2 cellular contexts compared by ENCODE assay signal in the genomic region with DNA sequence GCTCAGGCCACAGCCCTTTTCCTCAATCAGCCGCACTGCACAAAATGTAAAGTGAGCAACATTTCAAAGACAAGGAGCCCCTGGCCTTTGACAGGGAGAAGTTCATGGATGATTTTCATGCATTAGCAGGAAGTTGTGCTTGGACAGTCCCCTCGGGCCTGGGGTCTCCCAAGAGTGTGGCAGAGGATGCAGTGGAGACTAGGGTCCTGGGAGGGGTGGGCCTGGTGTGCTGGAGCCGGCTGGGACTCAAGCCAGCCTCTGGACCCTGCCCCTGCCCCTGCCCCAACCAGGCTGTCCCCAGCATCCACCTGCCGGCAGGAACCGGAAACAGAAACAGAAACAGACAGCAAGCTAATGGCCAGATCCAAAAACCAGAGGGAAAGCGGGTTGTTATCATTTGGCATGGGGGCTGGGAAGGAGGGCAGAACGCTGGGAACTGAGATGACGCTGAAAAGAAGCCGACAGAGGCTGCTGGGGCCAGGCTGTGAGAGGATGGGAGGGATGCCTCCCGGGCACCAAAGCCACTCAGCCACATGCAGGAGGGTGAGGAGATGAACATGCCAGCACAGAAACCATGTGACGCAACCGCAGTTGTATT.
TF ChIP-seq lines count a peak whose summit lies in the region.

No MANE protein-coding gene starts in this region.

TF ChIP-seq in GM23338, 12 proteins besides CTCF, POLR2A, EP300 and RAD21 (continued from another document):
- TF ChIP-seq ETS1 (IDR thresholded peaks at IDR 0.05) = no peak
- no peak for TF ChIP-seq NANOG (IDR thresholded peaks at IDR 0.05; ENCODE audit: borderline replicate concordance)
- no peak for TF ChIP-seq CREB1 (CRISPR knock-in tag; IDR thresholded peaks at IDR 0.05; ENCODE audit: low read depth)
- TF ChIP-seq ZNF462 (CRISPR knock-in tag; IDR thresholded peaks at IDR 0.05) = no peak
- no peak for TF ChIP-seq EZH2phosphoT487 (IDR thresholded peaks at IDR 0.05; ENCODE audit: unreplicated experiment)
- TF ChIP-seq EZH2 (IDR thresholded peaks at IDR 0.05; ENCODE audit: low read depth, unreplicated experiment) = no peak
- TF ChIP-seq ZNF331 (CRISPR knock-in tag; IDR thresholded peaks at IDR 0.05; ENCODE audit: low read depth) = no peak
TF ChIP-seq in GM23338: peak in this region for 0.

TF ChIP-seq in WTC11, 78 proteins besides CTCF, POLR2A, EP300 and RAD21 (continued from another document):
- TF ChIP-seq, protein P1, sequence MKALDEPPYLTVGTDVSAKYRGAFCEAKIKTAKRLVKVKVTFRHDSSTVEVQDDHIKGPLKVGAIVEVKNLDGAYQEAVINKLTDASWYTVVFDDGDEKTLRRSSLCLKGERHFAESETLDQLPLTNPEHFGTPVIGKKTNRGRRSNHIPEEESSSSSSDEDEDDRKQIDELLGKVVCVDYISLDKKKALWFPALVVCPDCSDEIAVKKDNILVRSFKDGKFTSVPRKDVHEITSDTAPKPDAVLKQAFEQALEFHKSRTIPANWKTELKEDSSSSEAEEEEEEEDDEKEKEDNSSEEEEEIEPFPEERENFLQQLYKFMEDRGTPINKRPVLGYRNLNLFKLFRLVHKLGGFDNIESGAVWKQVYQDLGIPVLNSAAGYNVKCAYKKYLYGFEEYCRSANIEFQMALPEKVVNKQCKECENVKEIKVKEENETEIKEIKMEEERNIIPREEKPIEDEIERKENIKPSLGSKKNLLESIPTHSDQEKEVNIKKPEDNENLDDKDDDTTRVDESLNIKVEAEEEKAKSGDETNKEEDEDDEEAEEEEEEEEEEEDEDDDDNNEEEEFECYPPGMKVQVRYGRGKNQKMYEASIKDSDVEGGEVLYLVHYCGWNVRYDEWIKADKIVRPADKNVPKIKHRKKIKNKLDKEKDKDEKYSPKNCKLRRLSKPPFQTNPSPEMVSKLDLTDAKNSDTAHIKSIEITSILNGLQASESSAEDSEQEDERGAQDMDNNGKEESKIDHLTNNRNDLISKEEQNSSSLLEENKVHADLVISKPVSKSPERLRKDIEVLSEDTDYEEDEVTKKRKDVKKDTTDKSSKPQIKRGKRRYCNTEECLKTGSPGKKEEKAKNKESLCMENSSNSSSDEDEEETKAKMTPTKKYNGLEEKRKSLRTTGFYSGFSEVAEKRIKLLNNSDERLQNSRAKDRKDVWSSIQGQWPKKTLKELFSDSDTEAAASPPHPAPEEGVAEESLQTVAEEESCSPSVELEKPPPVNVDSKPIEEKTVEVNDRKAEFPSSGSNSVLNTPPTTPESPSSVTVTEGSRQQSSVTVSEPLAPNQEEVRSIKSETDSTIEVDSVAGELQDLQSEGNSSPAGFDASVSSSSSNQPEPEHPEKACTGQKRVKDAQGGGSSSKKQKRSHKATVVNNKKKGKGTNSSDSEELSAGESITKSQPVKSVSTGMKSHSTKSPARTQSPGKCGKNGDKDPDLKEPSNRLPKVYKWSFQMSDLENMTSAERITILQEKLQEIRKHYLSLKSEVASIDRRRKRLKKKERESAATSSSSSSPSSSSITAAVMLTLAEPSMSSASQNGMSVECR (CRISPR knock-in tag; IDR thresholded peaks at IDR 0.05; ENCODE audit: borderline replicate concordance) = no peak
- TF ChIP-seq CBFB (CRISPR knock-in tag; IDR thresholded peaks at IDR 0.05; ENCODE audit: low read depth) = no peak
- TF ChIP-seq FOXP1 (CRISPR knock-in tag; IDR thresholded peaks at IDR 0.05; ENCODE audit: borderline replicate concordance) = no peak
- TF ChIP-seq, protein P2, sequence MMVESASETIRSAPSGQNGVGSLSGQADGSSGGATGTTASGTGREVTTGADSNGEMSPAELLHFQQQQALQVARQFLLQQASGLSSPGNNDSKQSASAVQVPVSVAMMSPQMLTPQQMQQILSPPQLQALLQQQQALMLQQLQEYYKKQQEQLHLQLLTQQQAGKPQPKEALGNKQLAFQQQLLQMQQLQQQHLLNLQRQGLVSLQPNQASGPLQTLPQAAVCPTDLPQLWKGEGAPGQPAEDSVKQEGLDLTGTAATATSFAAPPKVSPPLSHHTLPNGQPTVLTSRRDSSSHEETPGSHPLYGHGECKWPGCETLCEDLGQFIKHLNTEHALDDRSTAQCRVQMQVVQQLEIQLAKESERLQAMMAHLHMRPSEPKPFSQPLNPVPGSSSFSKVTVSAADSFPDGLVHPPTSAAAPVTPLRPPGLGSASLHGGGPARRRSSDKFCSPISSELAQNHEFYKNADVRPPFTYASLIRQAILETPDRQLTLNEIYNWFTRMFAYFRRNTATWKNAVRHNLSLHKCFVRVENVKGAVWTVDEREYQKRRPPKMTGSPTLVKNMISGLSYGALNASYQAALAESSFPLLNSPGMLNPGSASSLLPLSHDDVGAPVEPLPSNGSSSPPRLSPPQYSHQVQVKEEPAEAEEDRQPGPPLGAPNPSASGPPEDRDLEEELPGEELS (CRISPR knock-in tag; IDR thresholded peaks at IDR 0.05) = no peak
- no peak for TF ChIP-seq ETV6 (CRISPR knock-in tag; IDR thresholded peaks at IDR 0.05)
- no peak for TF ChIP-seq ZNF532 (CRISPR knock-in tag; IDR thresholded peaks at IDR 0.05; ENCODE audit: borderline replicate concordance)
- TF ChIP-seq ELF4 (CRISPR knock-in tag; IDR thresholded peaks at IDR 0.05; ENCODE audit: low read depth) = no peak
- TF ChIP-seq USF2 (CRISPR knock-in tag; IDR thresholded peaks at IDR 0.05) = no peak
- TF ChIP-seq, protein P3, sequence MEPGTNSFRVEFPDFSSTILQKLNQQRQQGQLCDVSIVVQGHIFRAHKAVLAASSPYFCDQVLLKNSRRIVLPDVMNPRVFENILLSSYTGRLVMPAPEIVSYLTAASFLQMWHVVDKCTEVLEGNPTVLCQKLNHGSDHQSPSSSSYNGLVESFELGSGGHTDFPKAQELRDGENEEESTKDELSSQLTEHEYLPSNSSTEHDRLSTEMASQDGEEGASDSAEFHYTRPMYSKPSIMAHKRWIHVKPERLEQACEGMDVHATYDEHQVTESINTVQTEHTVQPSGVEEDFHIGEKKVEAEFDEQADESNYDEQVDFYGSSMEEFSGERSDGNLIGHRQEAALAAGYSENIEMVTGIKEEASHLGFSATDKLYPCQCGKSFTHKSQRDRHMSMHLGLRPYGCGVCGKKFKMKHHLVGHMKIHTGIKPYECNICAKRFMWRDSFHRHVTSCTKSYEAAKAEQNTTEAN (CRISPR knock-in tag; IDR thresholded peaks at IDR 0.05) = no peak
- TF ChIP-seq RELA (CRISPR knock-in tag; IDR thresholded peaks at IDR 0.05; ENCODE audit: borderline replicate concordance) = no peak
- TF ChIP-seq, protein P4, sequence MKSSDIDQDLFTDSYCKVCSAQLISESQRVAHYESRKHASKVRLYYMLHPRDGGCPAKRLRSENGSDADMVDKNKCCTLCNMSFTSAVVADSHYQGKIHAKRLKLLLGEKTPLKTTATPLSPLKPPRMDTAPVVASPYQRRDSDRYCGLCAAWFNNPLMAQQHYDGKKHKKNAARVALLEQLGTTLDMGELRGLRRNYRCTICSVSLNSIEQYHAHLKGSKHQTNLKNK (CRISPR knock-in tag; IDR thresholded peaks at IDR 0.05) = no peak
- TF ChIP-seq, protein P5, sequence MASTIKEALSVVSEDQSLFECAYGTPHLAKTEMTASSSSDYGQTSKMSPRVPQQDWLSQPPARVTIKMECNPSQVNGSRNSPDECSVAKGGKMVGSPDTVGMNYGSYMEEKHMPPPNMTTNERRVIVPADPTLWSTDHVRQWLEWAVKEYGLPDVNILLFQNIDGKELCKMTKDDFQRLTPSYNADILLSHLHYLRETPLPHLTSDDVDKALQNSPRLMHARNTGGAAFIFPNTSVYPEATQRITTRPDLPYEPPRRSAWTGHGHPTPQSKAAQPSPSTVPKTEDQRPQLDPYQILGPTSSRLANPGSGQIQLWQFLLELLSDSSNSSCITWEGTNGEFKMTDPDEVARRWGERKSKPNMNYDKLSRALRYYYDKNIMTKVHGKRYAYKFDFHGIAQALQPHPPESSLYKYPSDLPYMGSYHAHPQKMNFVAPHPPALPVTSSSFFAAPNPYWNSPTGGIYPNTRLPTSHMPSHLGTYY (CRISPR knock-in tag; IDR thresholded peaks at IDR 0.05) = no peak
